Comparison of ENCODE assay signal across 21 cellular contexts in genomic region chr15:59185725-59186124, GRCh38. TPM values are rescaled to one million over a fixed set of nuclear protein-coding genes. Genes with fewer than 3 reads are reported as not detected.
DNase-seq lines count a peak whose midpoint lies in the region; ATAC-seq and TF ChIP-seq lines count a peak whose summit lies in the region.
"Had no signal": no experiment of that assay in that cellular context is flagged by ENCODE, and none has a peak within 500 bp of the region (broad histone marks: within the 10 kb centered on the region; RNA-seq: fewer than 3 reads in every experiment).

No MANE protein-coding gene starts in this region.

- H3K27me3 Mint-ChIP-seq in stimulated activated naive CD8-positive, alpha-beta T cell treated with anti-CD3 and anti-CD28 coated beads, Interleukin-15, amount 100 ng/mL, for 72 hours, result no peaks in the 10 kb centered on the region

- no peak overlapping the region for H3K27ac Mint-ChIP-seq in stimulated activated naive CD8-positive, alpha-beta T cell treated with anti-CD3 and anti-CD28 coated beads, Interleukin-15, amount 100 ng/mL, for 72 hours
- H3K27ac Mint-ChIP-seq: naive thymus-derived CD8-positive, alpha-beta T cell; stimulated activated effector memory CD8-positive, alpha-beta T cell treated with anti-CD3 and anti-CD28 coated beads, Interleukin-12 subunit alpha, Interleukin-12 subunit beta, amount 100 ng/mL, for 72 hours had no signal

- ATAC-seq in stimulated activated naive CD8-positive, alpha-beta T cell treated with anti-CD3 and anti-CD28 coated beads, Interleukin-15, Interleukin-2, amounts not matched to agents 100 U/mL and 50 U/mL, for 24 hours, result peak; percentile 32
- ATAC-seq in stimulated activated naive CD8-positive, alpha-beta T cell treated with anti-CD3 and anti-CD28 coated beads, Interleukin-15, amount 100 ng/mL, for 72 hours, result no peak
- ATAC-seq: naive thymus-derived CD8-positive, alpha-beta T cell; stimulated activated effector memory CD8-positive, alpha-beta T cell treated with anti-CD3 and anti-CD28 coated beads, Interleukin-12 subunit alpha, Interleukin-12 subunit beta, amount 100 ng/mL, for 72 hours had no signal

- no peaks in the 10 kb centered on the region for H3K4me1 Mint-ChIP-seq in stimulated activated naive CD8-positive, alpha-beta T cell treated with anti-CD3 and anti-CD28 coated beads, Interleukin-15, amount 100 ng/mL, for 72 hours
- H3K4me1 Mint-ChIP-seq: naive thymus-derived CD8-positive, alpha-beta T cell; stimulated activated effector memory CD8-positive, alpha-beta T cell treated with anti-CD3 and anti-CD28 coated beads, Interleukin-12 subunit alpha, Interleukin-12 subunit beta, amount 100 ng/mL, for 72 hours had no signal

- peaks cover 9 to 10% of the 10 kb centered on the region in 2 donors for H3K9me3 Mint-ChIP-seq in stimulated activated naive CD8-positive, alpha-beta T cell treated with anti-CD3 and anti-CD28 coated beads, Interleukin-15, amount 100 ng/mL, for 72 hours
- H3K9me3 Mint-ChIP-seq: stimulated activated effector memory CD8-positive, alpha-beta T cell treated with anti-CD3 and anti-CD28 coated beads, Interleukin-12 subunit alpha, Interleukin-12 subunit beta, amount 100 ng/mL, for 72 hours had no signal

- H3K4me3 Mint-ChIP-seq in stimulated activated naive CD8-positive, alpha-beta T cell treated with anti-CD3 and anti-CD28 coated beads, Interleukin-15, amount 100 ng/mL, for 72 hours, result no peak overlapping the region
- H3K4me3 Mint-ChIP-seq: naive thymus-derived CD8-positive, alpha-beta T cell; stimulated activated effector memory CD8-positive, alpha-beta T cell treated with anti-CD3 and anti-CD28 coated beads, Interleukin-12 subunit alpha, Interleukin-12 subunit beta, amount 100 ng/mL, for 72 hours had no signal

- intact Hi-C loops in cardiac septum (cut with DNase I), result no loop called here

- no peak for DNase-seq in stimulated activated naive CD8-positive, alpha-beta T cell treated with anti-CD3 and anti-CD28 coated beads, Interleukin-15, Interleukin-2, amounts not matched to agents 100 U/mL and 50 U/mL, for 24 hours
- DNase-seq in stimulated activated naive CD8-positive, alpha-beta T cell treated with anti-CD3 and anti-CD28 coated beads, Interleukin-15, amount 100 ng/mL, for 72 hours, result no peak
- DNase-seq in OCI-M1 (lab: John Stamatoyannopoulos, UW), result peak; percentile 35
- DNase-seq in epithelial cell of proximal tubule (ENCODE audit: low read depth), result no peak
- no peak for DNase-seq in cardiac septum (ENCODE audit: low spot score)
- DNase-seq in A172 (ENCODE audit: low spot score), result no peak
- DNase-seq in DMS114 treated with DMSO at 0.1 percent for 48 hours (lab: John Stamatoyannopoulos, UW; ENCODE audit: unreplicated experiment), result no peak
- DNase-seq in NCI-H128 (lab: John Stamatoyannopoulos, UW; ENCODE audit: unreplicated experiment), result no peak
- DNase-seq: activated effector memory CD4-positive, alpha-beta T cell treated with anti-CD3 and anti-CD28 coated beads, Interleukin-2, amount 50 U/mL, for 16 hours; DMS153; effector CD4-positive, alpha-beta T cell; kidney glomerular epithelial cell; naive thymus-derived CD8-positive, alpha-beta T cell; NCI-H446; right lobe of liver; stimulated activated CD4-positive, alpha-beta T cell treated with anti-CD3 and anti-CD28 coated beads, Interleukin-4, amount 100 ng/mL, for 1 hour; T-helper 9 cell had no signal

- peak; percentile 22 for TF ChIP-seq CTCF in epithelial cell of proximal tubule (conservative IDR thresholded peaks at IDR 0.05; ENCODE audit: low read depth, low read length)

- H3K4me3 ChIP-seq in epithelial cell of proximal tubule (ENCODE audit: low read depth, low read length), result no peak overlapping the region
- H3K4me3 ChIP-seq: Peyer's patch, right lobe of liver had no signal

RNA-seq across cellular contexts. Expression of gene LDHAL6B, which starts 20.9 kb away (rescaled TPM):
- not detected in 2 replicates for total RNA-seq in epithelial cell of proximal tubule
- total RNA-seq in cardiac septum, result not detected
- total RNA-seq in A172 (2014; rRNA removed; shearing (Covaris generic)), result not detected in 2 replicates
- total RNA-seq: activated CD8-positive, alpha-beta memory T cell treated with anti-CD3 and anti-CD28 coated beads for 36 hours; naive thymus-derived CD8-positive, alpha-beta T cell; Peyer's patch; right lobe of liver; ureter had no signal
